In genomic region chr4:7134737-7135388, GRCh38 we compare ENCODE assay signal across 12 cellular contexts. TPM values are rescaled to one million over a fixed set of nuclear protein-coding genes. Genes with fewer than 3 reads are reported as not detected.
A peak's percentile ranks its signal among the peaks of the same experiment; 100 is the strongest.
DNase-seq lines count a peak whose midpoint lies in the region; TF ChIP-seq lines count a peak whose summit lies in the region.
"Had no signal": no experiment of that assay in that cellular context is flagged by ENCODE, and none has a peak within 500 bp of the region (broad histone marks: within the 10 kb centered on the region; RNA-seq: fewer than 3 reads in every experiment).

No MANE protein-coding gene starts in this region.

- no peak overlapping the region for H3K4me3 ChIP-seq in SJCRH30
- H3K4me3 ChIP-seq in foreskin fibroblast (ENCODE audit: low read depth in 1 of 2, low read length in 2 of 2) = no peak overlapping the region
- H3K4me3 ChIP-seq in skeletal muscle tissue (ENCODE audit: low read length in 3 of 3) = no peak overlapping the region
- H3K4me3 ChIP-seq: PC-9, skin epidermis had no signal

- H3K36me3 ChIP-seq in SJCRH30 = no peaks in the 10 kb centered on the region
- H3K36me3 ChIP-seq in skeletal muscle tissue (ENCODE audit: control insufficient read depth in 3 of 3, insufficient read depth in 3 of 3, low read length in 3 of 3) = no peaks in the 10 kb centered on the region

- H3K4me1 ChIP-seq in SJCRH30 (peaks cover 8% of the 10 kb centered on the region; the same call in 1 of the 2 replicates), skeletal muscle tissue (ENCODE audit: control insufficient read depth in 3 of 3, insufficient read depth in 3 of 3, low read length in 3 of 3) (peaks cover 5 to 6% (median 6%) of the 10 kb centered on the region in 3 donors)

- DNase-seq in GDM1 (lab: John Stamatoyannopoulos, UW) (peak; percentile 22), SJCRH30 (peak; percentile 51 to 61), foreskin fibroblast (peak; percentile 65 to 84), NCI-H748 treated with DMSO at 0.1 percent for 48 hours (lab: John Stamatoyannopoulos, UW) (no peak), mesenteric fat pad (ENCODE audit: low spot score) (no peak), NCI-H2081 (lab: John Stamatoyannopoulos, UW) (no peak)
- no peak for DNase-seq in activated effector memory CD4-positive, alpha-beta T cell treated with Interleukin-2 at 50 U/mL for 16 hours
- DNase-seq: hippocampal formation had no signal

- TF ChIP-seq CTCF in foreskin fibroblast (IDR thresholded peaks at IDR 0.05; ENCODE audit: low read depth, low read length) = no peak

- H3K27ac ChIP-seq in SJCRH30 (no peak overlapping the region), skeletal muscle tissue (ENCODE audit: low read depth, low read length) (peak overlapping the region; percentile 36)
- H3K27ac ChIP-seq: PC-9 had no signal

- H3K9me3 ChIP-seq in SJCRH30 (replicated peaks) = no peaks in the 10 kb centered on the region
- H3K9me3 ChIP-seq in skeletal muscle tissue (ENCODE audit: control insufficient read depth in 3 of 3, low read length in 3 of 3) = no peaks in the 10 kb centered on the region

- H3K9ac ChIP-seq in skeletal muscle tissue (ENCODE audit: low read depth in 1 of 3, low read length in 3 of 3) = peak overlapping the region in 1 of 3 donors; percentile 40

- no peaks in the 10 kb centered on the region for H3K27me3 ChIP-seq in SJCRH30
- H3K27me3 ChIP-seq in skeletal muscle tissue (ENCODE audit: control insufficient read depth in 3 of 3, insufficient read depth in 3 of 3, low read length in 3 of 3) = peaks cover 0 to 22% (median 4%) of the 10 kb centered on the region in 3 donors

RNA-seq across cellular contexts. Expression of gene SORCS2, which starts 57.5 kb away (rescaled TPM):
- total RNA-seq in SJCRH30 (2014; rRNA removed; shearing (Covaris generic)) = 1.1 and 1.4 TPM in 2 replicates
- total RNA-seq in skeletal muscle tissue (3.1 TPM), mesenteric fat pad (1.9 TPM)
- total RNA-seq: activated T-helper 1 cell treated with anti-CD3 and anti-CD28 coated beads, Interleukin-12 subunit alpha, Interleukin-12 subunit beta, Interleukin-2, Interleukin-4 antibody, amounts not matched to agents 30 ng/mL and 10 ng/mL and 1 ng/mL, durations not matched to agents 14 hours and 24 hours and 36 hours had no signal

Comparison
In these comparisons a context has a peak if more than half of its experiments do, and no peak if none do; other contexts are left out.
1. DNase-seq: peak in GDM1 (single experiment), SJCRH30 (2 of 2) and foreskin fibroblast (2 of 2); none in activated effector memory CD4-positive, alpha-beta T cell treated with Interleukin-2 at 50 U/mL for 16 hours (single experiment), NCI-H748 treated with DMSO at 0.1 percent for 48 hours (single experiment), mesenteric fat pad (single experiment) and NCI-H2081 (0 of 2).